ENCODE assay signal across 14 cellular contexts in genomic region chr9:19931066-19931465, GRCh38.
DNase-seq lines count a peak whose midpoint lies in the region; ATAC-seq, FAIRE-seq and TF ChIP-seq lines count a peak whose summit lies in the region.
"Had no signal": no experiment of that assay in that cellular context is flagged by ENCODE, and none has a peak within 500 bp of the region (broad histone marks: within the 10 kb centered on the region; RNA-seq: fewer than 3 reads in every experiment).

No MANE protein-coding gene starts in this region.

- no peak for FAIRE-seq in urothelium cell line (lab: Jason Lieb, UNC)
- FAIRE-seq: GM12878, GM18507, H1 had no signal

- no peak for ATAC-seq in GM21381 (IDR thresholded peaks at IDR 0.05; ENCODE audit: unreplicated experiment)
- ATAC-seq: GM12878 had no signal

- H3K27me3 Mint-ChIP-seq in nephron progenitor cell (ENCODE audit: low read depth, poor library complexity), result peaks cover 12% of the 10 kb centered on the region

- no peak overlapping the region for H3K4me3 Mint-ChIP-seq in nephron progenitor cell
- H3K4me3 Mint-ChIP-seq: CD4-positive, alpha-beta T cell had no signal

- peak; percentile 40 for DNase-seq in NOMO-1 treated with DMSO at 0.1 percent for 48 hours (lab: John Stamatoyannopoulos, UW; ENCODE audit: unreplicated experiment)
- no peak for DNase-seq in NOMO-1 treated with dmso at 0.1 percent for 144 hours (lab: John Stamatoyannopoulos, UW; ENCODE audit: unreplicated experiment)
- DNase-seq in MV-4-11 (lab: John Stamatoyannopoulos, UW), result peak; percentile 52
- DNase-seq in SKM-1 treated with dmso at 0.1 percent for 144 hours (lab: John Stamatoyannopoulos, UW; ENCODE audit: unreplicated experiment), result peak; percentile 22
- DNase-seq in nephron progenitor cell, result no peak
- DNase-seq in activated CD4-positive, alpha-beta T cell treated with anti-CD3 and anti-CD28 coated beads, Interleukin-2, amount 50 U/mL, for 48 hours, result no peak
- no peak for DNase-seq in urothelium cell line (ENCODE audit: low spot score)
- DNase-seq: 8988T; CD4-positive, alpha-beta T cell; DMS79 had no signal

- H3K27ac Mint-ChIP-seq in nephron progenitor cell, result peak overlapping the region; percentile 5
- H3K27ac Mint-ChIP-seq: CD4-positive, alpha-beta T cell had no signal

- TF ChIP-seq CTCF in nephron progenitor cell (IDR thresholded peaks at IDR 0.05), result no peak

- no peaks in the 10 kb centered on the region for H3K36me3 Mint-ChIP-seq in nephron progenitor cell (ENCODE audit: low read depth)

- no peaks in the 10 kb centered on the region for H3K9me3 Mint-ChIP-seq in nephron progenitor cell
- H3K9me3 Mint-ChIP-seq: CD4-positive, alpha-beta T cell had no signal

- H3K4me1 Mint-ChIP-seq in nephron progenitor cell, result peaks cover 70% of the 10 kb centered on the region

Comparison
In these comparisons a context has a peak if more than half of its experiments do, and no peak if none do; other contexts are left out.
1. DNase-seq: peak in NOMO-1 treated with DMSO at 0.1 percent for 48 hours (single experiment), MV-4-11 (single experiment) and SKM-1 treated with dmso at 0.1 percent for 144 hours (single experiment); none in NOMO-1 treated with dmso at 0.1 percent for 144 hours (single experiment), nephron progenitor cell (single experiment), activated CD4-positive, alpha-beta T cell treated with anti-CD3 and anti-CD28 coated beads, Interleukin-2, amount 50 U/mL, for 48 hours (0 of 2) and urothelium cell line (single experiment).